8 cellular contexts compared by ENCODE assay signal in genomic region chr5:151214614-151215545, GRCh38. TPM values are rescaled to one million over a fixed set of nuclear protein-coding genes. Genes with fewer than 3 reads are reported as not detected.
DNase-seq lines count a peak whose midpoint lies in the region; ATAC-seq and TF ChIP-seq lines count a peak whose summit lies in the region.

No MANE protein-coding gene starts in this region.

- peak; percentile 71 for DNase-seq in GM13977 (ENCODE audit: low spot score)
- DNase-seq in body of pancreas = peak in 1 of 4 donors; percentile 55
- no peak for DNase-seq in osteoblast (ENCODE audit: insufficient read length, low spot score, missing footprints)
- DNase-seq in medulla oblongata (ENCODE audit: extremely low spot score) = no peak
- no peak for DNase-seq in BE2C
- no peak for DNase-seq in chondrocyte (ENCODE audit: low spot score)

- peaks cover 3% of the 10 kb centered on the region for H3K27me3 Mint-ChIP-seq in chondrocyte (ENCODE audit: low read depth)

- H3K27ac Mint-ChIP-seq in chondrocyte (ENCODE audit: unreplicated experiment) = no peak overlapping the region

- peak overlapping the region; percentile 13 for H3K4me2 ChIP-seq in osteoblast (ENCODE audit: insufficient read depth, low read length)

- H3K36me3 ChIP-seq in KOPT-K1 (ENCODE audit: insufficient read depth, low read length) = peaks cover 63% of the 10 kb centered on the region
- no peaks in the 10 kb centered on the region for H3K36me3 ChIP-seq in body of pancreas (replicated peaks in 1 of 2; ENCODE audit: insufficient read depth in 1 of 2, low read depth in 2 of 2)
- no peaks in the 10 kb centered on the region for H3K36me3 ChIP-seq in osteoblast (ENCODE audit: insufficient read depth, low read length)
- no peaks in the 10 kb centered on the region for H3K36me3 ChIP-seq in BE2C

- no peaks in the 10 kb centered on the region for H4K20me1 ChIP-seq in osteoblast (ENCODE audit: insufficient read depth, low read length)

- no peak overlapping the region for H3K4me3 Mint-ChIP-seq in chondrocyte (ENCODE audit: unreplicated experiment)

- no peak for TF ChIP-seq POLR2A in body of pancreas (IDR thresholded peaks at IDR 0.05)

- intact Hi-C loops in body of pancreas (cut with DNase I) = no loop called here

- peaks cover 4% of the 10 kb centered on the region for H3K4me1 Mint-ChIP-seq in chondrocyte (ENCODE audit: low read depth)

- no peak overlapping the region for H3K4me3 ChIP-seq in body of pancreas
- no peak overlapping the region for H3K4me3 ChIP-seq in osteoblast (ENCODE audit: insufficient read depth, low read length)
- H3K4me3 ChIP-seq in BE2C (ENCODE audit: low read depth, low read length) = no peak overlapping the region

- in situ Hi-C loops in GM13977 (cut with MboI; ENCODE audit: low pct_unique_long_range_greater_than_20kb, low sequenced_read_pairs, unreplicated experiment) = no loop called here

- H3K27me3 ChIP-seq in body of pancreas (no peaks in the 10 kb centered on the region), osteoblast (ENCODE audit: insufficient read depth, low read length) (no peaks in the 10 kb centered on the region), BE2C (no peaks in the 10 kb centered on the region)

- 62 to 64% methylated on average over 6 to 10 of the region's 10 CpGs for WGBS in body of pancreas, 2 donors

- H3K27ac ChIP-seq in KOPT-K1 (ENCODE audit: low read depth, low read length, poor library complexity, severe bottlenecking) (peak overlapping the region; percentile 100), body of pancreas (peak overlapping the region in 3 of 4 donors; percentile 1 to 72 (median 56)), osteoblast (ENCODE audit: low read depth, low read length) (no peak overlapping the region)

- ATAC-seq in GM21528 (IDR thresholded peaks at IDR 0.05; ENCODE audit: low FRiP score, unreplicated experiment) (peak; percentile 59), body of pancreas (no peak)

- H3K36me3 Mint-ChIP-seq in chondrocyte (ENCODE audit: low read depth) = no peaks in the 10 kb centered on the region

- no peaks in the 10 kb centered on the region for H3K9me3 Mint-ChIP-seq in chondrocyte (ENCODE audit: low read depth)

- H3K9me3 ChIP-seq in KOPT-K1 (ENCODE audit: insufficient read depth, low read length, poor library complexity, severe bottlenecking) (no peaks in the 10 kb centered on the region), body of pancreas (no peaks in the 10 kb centered on the region), osteoblast (ENCODE audit: low read depth, low read length) (no peaks in the 10 kb centered on the region), BE2C (no peaks in the 10 kb centered on the region)

- H3K4me1 ChIP-seq in body of pancreas = peaks cover 37% of the 10 kb centered on the region
- H3K4me1 ChIP-seq in osteoblast (ENCODE audit: insufficient read depth, low read length) = peaks cover 4% of the 10 kb centered on the region
- no peaks in the 10 kb centered on the region for H3K4me1 ChIP-seq in BE2C

- TF ChIP-seq CTCF in GM13977 (IDR thresholded peaks at IDR 0.05; ENCODE audit: extremely low read depth, insufficient read depth, missing control alignments) (no peak), body of pancreas (IDR thresholded peaks at IDR 0.05) (no peak), osteoblast (IDR thresholded peaks at IDR 0.05; ENCODE audit: extremely low read depth, low read depth, low read length) (no peak), BE2C (IDR thresholded peaks at IDR 0.05; ENCODE audit: low read depth, low read length) (no peak), chondrocyte (IDR thresholded peaks at IDR 0.05) (no peak)

- H2AFZ ChIP-seq in osteoblast (ENCODE audit: low read length) = peak overlapping the region; percentile 86

- H3K79me2 ChIP-seq in osteoblast (ENCODE audit: insufficient read depth, low read length) = no peaks in the 10 kb centered on the region

RNA-seq across cellular contexts. Expression of gene CCDC69, which starts 9.0 kb away (rescaled TPM):
- total RNA-seq in body of pancreas (10 to 100 TPM; 34.8 to 44.8 TPM), osteoblast (10.5 and 10.9 TPM in 2 replicates), chondrocyte (1.2 to 1.5 TPM (median 1.3 TPM) in 3 replicates)
- polyA plus RNA-seq in BE2C (2012; ENCODE audit: insufficient read depth, insufficient read length, low read depth) = 0.12 TPM

RNA-seq across cellular contexts. Expression of gene GM2A, which starts 38.1 kb away (rescaled TPM):
- total RNA-seq in body of pancreas (10 to 100 TPM in 1 of 2 donors, 1 to 10 TPM in 1; 8.9 to 17.9 TPM), osteoblast (35.5 and 42.1 TPM in 2 replicates), chondrocyte (21.4 to 29.1 TPM (median 21.7 TPM) in 3 replicates)
- 2.5 TPM for polyA plus RNA-seq in BE2C (2012; ENCODE audit: insufficient read depth, insufficient read length, low read depth)

RNA-seq across cellular contexts. Expression of gene ANXA6, which starts 57.3 kb away (rescaled TPM):
- total RNA-seq in body of pancreas (10 to 100 TPM; 60.3 to 60.4 TPM), osteoblast (343 and 353 TPM in 2 replicates), chondrocyte (333 to 456 TPM (median 450 TPM) in 3 replicates)
- polyA plus RNA-seq in BE2C (2012; ENCODE audit: insufficient read depth, insufficient read length, low read depth) = 114 TPM
